Comparison of ENCODE assay signal across 7 cellular contexts in the genomic region with DNA sequence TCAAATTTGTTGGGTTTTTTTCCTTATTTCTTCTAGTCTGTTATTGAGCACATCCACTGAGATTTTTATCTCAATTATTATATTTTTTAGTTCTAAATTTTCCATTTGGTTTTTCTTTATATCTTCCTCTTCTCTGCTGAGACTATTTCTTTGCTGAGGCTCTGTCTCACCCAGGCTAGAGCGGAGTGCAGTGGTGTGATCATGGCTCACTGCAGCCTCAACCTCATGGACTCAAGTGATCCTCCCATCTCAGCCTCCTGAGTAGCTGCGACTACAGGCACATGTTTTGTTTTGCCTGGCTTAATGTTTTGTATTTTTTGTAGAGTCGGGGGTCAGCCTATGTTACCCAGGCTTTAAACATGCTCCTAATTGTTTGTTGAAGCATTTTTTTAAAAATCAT.
"Had no signal": no experiment of that assay in that cellular context is flagged by ENCODE, and none has a peak within 500 bp of the region (broad histone marks: within the 10 kb centered on the region; RNA-seq: fewer than 3 reads in every experiment).

No MANE protein-coding gene starts in this region.

- DNase-seq: GDM1, GF-D8 had no signal

- FAIRE-seq: G401.6, GM12878, GM12891, GM12892, GM19239 had no signal

- H3K4me3 ChIP-seq: GM12878 had no signal

- ATAC-seq: GM12878 had no signal
